Comparison of ENCODE assay signal across 26 cellular contexts in the genomic region with DNA sequence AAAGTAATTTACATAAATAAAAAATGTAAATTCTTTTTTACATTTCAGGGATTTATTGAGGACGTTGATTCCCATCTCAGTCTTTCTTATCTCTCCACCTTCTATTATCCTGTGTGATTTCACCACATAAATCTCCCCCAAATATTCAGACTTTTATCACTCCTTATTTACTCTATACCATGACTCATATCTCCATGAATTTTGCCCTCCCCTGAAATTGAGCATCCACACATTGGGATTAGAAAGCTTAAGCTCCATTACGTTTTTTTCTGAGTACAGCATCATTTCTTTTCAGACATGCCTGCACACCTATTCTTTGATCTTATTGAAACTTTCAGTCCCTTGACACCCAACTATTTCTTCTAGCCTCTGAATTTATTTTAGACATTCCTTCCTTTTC.
DNase-seq lines count a peak whose midpoint lies in the region; FAIRE-seq and TF ChIP-seq lines count a peak whose summit lies in the region.
"Had no signal": no experiment of that assay in that cellular context is flagged by ENCODE, and none has a peak within 500 bp of the region (broad histone marks: within the 10 kb centered on the region; RNA-seq: fewer than 3 reads in every experiment).

No MANE protein-coding gene starts in this region.

- H3K36me3 ChIP-seq in neural progenitor cell = no peaks in the 10 kb centered on the region
- H3K36me3 ChIP-seq: uterus had no signal

- no peak overlapping the region for H3K4me2 ChIP-seq in neural progenitor cell

- H2AFZ ChIP-seq in neural progenitor cell (replicated peaks) = no peak overlapping the region

- peak; percentile 7 for DNase-seq in GM03348 (ENCODE audit: low spot score)
- DNase-seq in LHCN-M2 (ENCODE audit: low read depth) = peak; percentile 29
- peak; percentile 32 for DNase-seq in astrocyte of the hippocampus (ENCODE audit: low read depth, low spot score)
- DNase-seq in non-pigmented ciliary epithelial cell (ENCODE audit: low read depth) = peak; percentile 9
- no peak for DNase-seq in GM12892 (ENCODE audit: insufficient read length)
- no peak for DNase-seq in neural progenitor cell (ENCODE audit: low spot score)
- DNase-seq in activated CD8-positive, alpha-beta memory T cell treated with anti-CD3 and anti-CD28 coated beads for 24 hours = no peak
- no peak for DNase-seq in activated T-cell treated with anti-CD3 and anti-CD28 coated beads, Interleukin-2, amount 50 U/mL, for 48 hours
- DNase-seq: activated CD4-positive, alpha-beta T cell treated with anti-CD3 and anti-CD28 coated beads, Interleukin-2, amount 10 ng/mL, durations not matched to agents 7 days and 5 days; activated naive CD4-positive, alpha-beta T cell treated with Interleukin-2 at 50 U/mL for 16 hours; amygdala; Calu3; caudate nucleus; dermis blood vessel endothelial cell; DND-41; GOT3; NCI-H1092; NCI-H1930; NCI-H526; NK-92 treated with Interleukin-12 subunit alpha and Interleukin-12 subunit beta, amount 100 ng/mL, for 24 hours; psoas muscle; stimulated activated naive CD8-positive, alpha-beta T cell treated with anti-CD3 and anti-CD28 coated beads, Interleukin-15, Interleukin-2, amounts not matched to agents 100 U/mL and 50 U/mL, for 24 hours; testis; uterus had no signal

- H3K4me3 Mint-ChIP-seq in neural progenitor cell = no peak overlapping the region
- H3K4me3 Mint-ChIP-seq: activated CD4-positive, alpha-beta T cell treated with anti-CD3 and anti-CD28 coated beads, Interleukin-2, amount 10 ng/mL, durations not matched to agents 7 days and 5 days; WTC11 had no signal

- peaks cover 7% of the 10 kb centered on the region for H3K4me1 Mint-ChIP-seq in neural progenitor cell
- H3K4me1 Mint-ChIP-seq: activated CD4-positive, alpha-beta T cell treated with anti-CD3 and anti-CD28 coated beads, Interleukin-2, amount 10 ng/mL, durations not matched to agents 7 days and 5 days; WTC11 had no signal

- H3K9me3 Mint-ChIP-seq in neural progenitor cell = no peaks in the 10 kb centered on the region
- H3K9me3 Mint-ChIP-seq: activated CD4-positive, alpha-beta T cell treated with anti-CD3 and anti-CD28 coated beads, Interleukin-2, amount 10 ng/mL, durations not matched to agents 7 days and 5 days had no signal

- no peaks in the 10 kb centered on the region for H3K9me3 ChIP-seq in neural progenitor cell (ENCODE audit: low read depth)
- H3K9me3 ChIP-seq: psoas muscle, testis, uterus had no signal

- H3K79me2 ChIP-seq in neural progenitor cell (ENCODE audit: low read depth) = no peaks in the 10 kb centered on the region

- H3F3A ChIP-seq in neural progenitor cell (ENCODE audit: low read depth) = no peaks in the 10 kb centered on the region

- no peak overlapping the region for H3K4me3 ChIP-seq in neural progenitor cell
- H3K4me3 ChIP-seq: psoas muscle, testis, uterus had no signal

- no peaks in the 10 kb centered on the region for H3K36me3 Mint-ChIP-seq in neural progenitor cell
- H3K36me3 Mint-ChIP-seq: WTC11 had no signal

- no peak overlapping the region for H3K9ac ChIP-seq in neural progenitor cell

- TF ChIP-seq POLR2A in GM12892 (IDR thresholded peaks at IDR 0.05; ENCODE audit: low read depth, low read length) = no peak

- H3K4me1 ChIP-seq in neural progenitor cell = no peaks in the 10 kb centered on the region
- H3K4me1 ChIP-seq: psoas muscle, testis, uterus had no signal

- no peaks in the 10 kb centered on the region for H3K27me3 ChIP-seq in neural progenitor cell
- H3K27me3 ChIP-seq: testis, uterus had no signal

- no peak for FAIRE-seq in GM12892 (lab: Jason Lieb, UNC)
- FAIRE-seq: GM12891 had no signal

- TF ChIP-seq CTCF in neural progenitor cell (IDR thresholded peaks at IDR 0.05) = no peak

- no peak overlapping the region for H3K27ac Mint-ChIP-seq in neural progenitor cell
- H3K27ac Mint-ChIP-seq: activated CD4-positive, alpha-beta T cell treated with anti-CD3 and anti-CD28 coated beads, Interleukin-2, amount 10 ng/mL, durations not matched to agents 7 days and 5 days; WTC11 had no signal

- H3K27me3 Mint-ChIP-seq in neural progenitor cell (ENCODE audit: insufficient read depth, low read depth) = no peaks in the 10 kb centered on the region

- H3K27ac ChIP-seq in neural progenitor cell = no peak overlapping the region
- H3K27ac ChIP-seq: psoas muscle, testis, uterus had no signal

- H4K20me1 ChIP-seq in neural progenitor cell (ENCODE audit: low read depth) = no peaks in the 10 kb centered on the region

Comparison
In these comparisons a context has a peak if more than half of its experiments do, and no peak if none do; other contexts are left out.
1. DNase-seq: peak in GM03348 (single experiment), LHCN-M2 (single experiment), astrocyte of the hippocampus (single experiment) and non-pigmented ciliary epithelial cell (single experiment); none in GM12892 (single experiment), neural progenitor cell (single experiment), activated CD8-positive, alpha-beta memory T cell treated with anti-CD3 and anti-CD28 coated beads for 24 hours (single experiment) and activated T-cell treated with anti-CD3 and anti-CD28 coated beads, Interleukin-2, amount 50 U/mL, for 48 hours (0 of 2).